In genomic region chr16:27169511-27170071, GRCh38 we compare ENCODE assay signal across 8 cellular contexts. TPM values are rescaled to one million over a fixed set of nuclear protein-coding genes. Genes with fewer than 3 reads are reported as not detected.
DNase-seq lines count a peak whose midpoint lies in the region; ATAC-seq and TF ChIP-seq lines count a peak whose summit lies in the region.

No MANE protein-coding gene starts in this region.

- TF ChIP-seq CTCF in chondrocyte (IDR thresholded peaks at IDR 0.05), result peak; percentile 54

- H3K4me3 Mint-ChIP-seq in chondrocyte (ENCODE audit: unreplicated experiment), result no peak overlapping the region

- DNase-seq in GDM1 (lab: John Stamatoyannopoulos, UW) (peak; percentile 31), NCI-H2171 (lab: John Stamatoyannopoulos, UW) (peak; percentile 20), chondrocyte (ENCODE audit: low spot score) (no peak), skeletal muscle cell (ENCODE audit: low read depth) (peak; percentile 25), ecto neural progenitor cell (ENCODE audit: low spot score) (no peak)
- DNase-seq in activated CD4-positive, CD25-positive, alpha-beta regulatory T cell treated with anti-CD3 and anti-CD28 coated beads, Interleukin-2, amount 50 U/mL, for 72 hours, result peak; percentile 48

- peaks cover 8% of the 10 kb centered on the region for H3K9me3 Mint-ChIP-seq in chondrocyte (ENCODE audit: low read depth)

- H3K4me1 Mint-ChIP-seq in chondrocyte (ENCODE audit: low read depth), result peaks cover 12% of the 10 kb centered on the region

- ATAC-seq in GM21423 (IDR thresholded peaks at IDR 0.05; ENCODE audit: unreplicated experiment) (no peak), GM21381 (IDR thresholded peaks at IDR 0.05; ENCODE audit: unreplicated experiment) (no peak)

- H3K36me3 Mint-ChIP-seq in chondrocyte (ENCODE audit: low read depth), result no peaks in the 10 kb centered on the region

- H3K27ac Mint-ChIP-seq in chondrocyte (ENCODE audit: unreplicated experiment), result no peak overlapping the region

- H3K27me3 Mint-ChIP-seq in chondrocyte (ENCODE audit: low read depth), result no peaks in the 10 kb centered on the region

- no peak overlapping the region for H3K4me3 ChIP-seq in skeletal muscle cell (ENCODE audit: low read depth, low read length)

RNA-seq across cellular contexts. Expression of gene KDM8, which starts 33.7 kb away (rescaled TPM):
- total RNA-seq in chondrocyte, result 4.4 to 9.3 TPM (median 5.6 TPM) in 3 replicates

Comparison
In these comparisons a context has a peak if more than half of its experiments do, and no peak if none do; other contexts are left out.
1. DNase-seq: peak in GDM1 (single experiment), NCI-H2171 (single experiment), activated CD4-positive, CD25-positive, alpha-beta regulatory T cell treated with anti-CD3 and anti-CD28 coated beads, Interleukin-2, amount 50 U/mL, for 72 hours (single experiment) and skeletal muscle cell (single experiment); none in chondrocyte (single experiment) and ecto neural progenitor cell (single experiment).